Comparison of ENCODE assay signal across 14 cellular contexts in genomic region chr2:183995632-183996031, GRCh38.
DNase-seq lines count a peak whose midpoint lies in the region; ATAC-seq, FAIRE-seq and TF ChIP-seq lines count a peak whose summit lies in the region.
"Had no signal": no experiment of that assay in that cellular context is flagged by ENCODE, and none has a peak within 500 bp of the region (broad histone marks: within the 10 kb centered on the region; RNA-seq: fewer than 3 reads in every experiment).

No MANE protein-coding gene starts in this region.

- ATAC-seq in GM21526 (IDR thresholded peaks at IDR 0.05; ENCODE audit: low FRiP score, unreplicated experiment), result no peak
- no peak for ATAC-seq in activated CD4-positive, alpha-beta T cell treated with anti-CD3 and anti-CD28 coated beads for 36 hours
- ATAC-seq: activated CD4-positive, CD25-positive, alpha-beta regulatory T cell treated with anti-CD3 and anti-CD28 coated beads, Interleukin-2, amount 50 U/mL, for 24 hours had no signal

- H3K36me3 Mint-ChIP-seq in activated CD4-positive, alpha-beta T cell treated with anti-CD3 and anti-CD28 coated beads for 36 hours (ENCODE audit: low read depth), result no peaks in the 10 kb centered on the region
- H3K36me3 Mint-ChIP-seq: CD4-positive, CD25-positive, alpha-beta regulatory T cell had no signal

- H3K4me1 Mint-ChIP-seq in activated CD4-positive, alpha-beta T cell treated with anti-CD3 and anti-CD28 coated beads for 36 hours, result no peaks in the 10 kb centered on the region
- H3K4me1 Mint-ChIP-seq: CD4-positive, CD25-positive, alpha-beta regulatory T cell had no signal

- intact Hi-C loops in activated CD4-positive, alpha-beta T cell treated with anti-CD3 and anti-CD28 coated beads for 36 hours (cut with DNase I, micrococcal nuclease), result no loop called here

- no peak for TF ChIP-seq POLR2A in GM12892 (IDR thresholded peaks at IDR 0.05; ENCODE audit: low read depth, low read length)

- no peak overlapping the region for H3K27ac Mint-ChIP-seq in activated CD4-positive, alpha-beta T cell treated with anti-CD3 and anti-CD28 coated beads for 36 hours
- H3K27ac Mint-ChIP-seq: activated T-cell treated with anti-CD3 and anti-CD28 coated beads, Interleukin-2, amount 50 U/mL, for 24 hours; CD4-positive, CD25-positive, alpha-beta regulatory T cell; stimulated activated naive CD8-positive, alpha-beta T cell treated with anti-CD3 and anti-CD28 coated beads, Interleukin-15, Interleukin-2, amounts not matched to agents 100 ng/mL and 50 ng/mL, for 24 hours had no signal

- H3K4me3 Mint-ChIP-seq in activated CD4-positive, alpha-beta T cell treated with anti-CD3 and anti-CD28 coated beads for 36 hours, result no peak overlapping the region
- H3K4me3 Mint-ChIP-seq: activated T-cell treated with anti-CD3 and anti-CD28 coated beads, Interleukin-2, amount 50 U/mL, for 24 hours; CD4-positive, CD25-positive, alpha-beta regulatory T cell; stimulated activated naive CD8-positive, alpha-beta T cell treated with anti-CD3 and anti-CD28 coated beads, Interleukin-15, Interleukin-2, amounts not matched to agents 100 ng/mL and 50 ng/mL, for 24 hours had no signal

- POLR2A ChIA-PET in activated CD4-positive, alpha-beta T cell treated with anti-CD3 and anti-CD28 coated beads for 36 hours (lab: Charles Lee), result no interaction called here

- DNase-seq in GM12892 (ENCODE audit: insufficient read length) (no peak), NCI-H2196 (lab: John Stamatoyannopoulos, UW; ENCODE audit: unreplicated experiment) (peak; percentile 31), astrocyte of the hippocampus (ENCODE audit: low read depth, low spot score) (peak; percentile 83), non-pigmented ciliary epithelial cell (ENCODE audit: low read depth) (peak; percentile 57), germinal center (ENCODE audit: low spot score) (no peak)
- no peak for DNase-seq in activated CD4-positive, alpha-beta T cell treated with anti-CD3 and anti-CD28 coated beads for 36 hours
- DNase-seq: activated T-cell treated with anti-CD3 and anti-CD28 coated beads, Interleukin-2, amount 50 U/mL, for 24 hours; CD4-positive, CD25-positive, alpha-beta regulatory T cell; NCI-H1930; stimulated activated CD4-positive, alpha-beta T cell treated with anti-CD3 and anti-CD28 coated beads, Interleukin-4, amount 100 ng/mL, for 24 hours had no signal

- CTCF ChIA-PET in activated CD4-positive, alpha-beta T cell treated with anti-CD3 and anti-CD28 coated beads for 36 hours (lab: Charles Lee), result no interaction called here

- H3K9me3 Mint-ChIP-seq in activated CD4-positive, alpha-beta T cell treated with anti-CD3 and anti-CD28 coated beads for 36 hours (ENCODE audit: low read depth), result peaks cover 8% of the 10 kb centered on the region

- H3K27me3 Mint-ChIP-seq in activated CD4-positive, alpha-beta T cell treated with anti-CD3 and anti-CD28 coated beads for 36 hours, result no peaks in the 10 kb centered on the region
- H3K27me3 Mint-ChIP-seq: activated T-cell treated with anti-CD3 and anti-CD28 coated beads, Interleukin-2, amount 50 U/mL, for 24 hours; CD4-positive, CD25-positive, alpha-beta regulatory T cell; stimulated activated naive CD8-positive, alpha-beta T cell treated with anti-CD3 and anti-CD28 coated beads, Interleukin-15, Interleukin-2, amounts not matched to agents 100 ng/mL and 50 ng/mL, for 24 hours had no signal

- peak; percentile 61 for FAIRE-seq in GM12892 (lab: Jason Lieb, UNC)
- FAIRE-seq: endothelial cell of umbilical vein had no signal

Comparison
In these comparisons a context has a peak if more than half of its experiments do, and no peak if none do; other contexts are left out.
1. DNase-seq: peak in NCI-H2196 (single experiment), astrocyte of the hippocampus (single experiment) and non-pigmented ciliary epithelial cell (single experiment); none in GM12892 (single experiment), germinal center (single experiment) and activated CD4-positive, alpha-beta T cell treated with anti-CD3 and anti-CD28 coated beads for 36 hours (single experiment).